ENCODE assay signal across 2 cellular contexts in the genomic region with DNA sequence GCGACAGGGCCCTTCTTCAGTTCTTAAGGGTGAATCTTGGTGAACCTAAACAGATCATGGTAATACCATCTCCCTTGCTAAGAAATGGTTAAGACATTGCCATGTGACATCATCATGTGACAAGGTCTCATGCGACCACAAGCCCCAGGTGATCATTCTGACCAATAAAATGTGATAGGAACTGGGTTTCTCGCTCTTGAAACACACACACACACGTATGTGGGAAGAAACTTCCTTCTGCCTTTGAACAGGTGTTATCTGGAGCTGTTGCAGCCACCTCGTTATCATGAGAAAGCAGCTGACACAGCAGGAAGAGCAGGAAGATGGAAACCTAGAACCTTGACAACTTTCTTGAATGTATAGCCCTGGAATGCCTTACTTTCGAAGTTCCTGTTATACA.
TF ChIP-seq lines count a peak whose summit lies in the region.

No MANE protein-coding gene starts in this region.

TF ChIP-seq in GM23338, 12 proteins besides CTCF, POLR2A, EP300 and RAD21:
- TF ChIP-seq CREB1 (CRISPR knock-in tag; IDR thresholded peaks at IDR 0.05; ENCODE audit: low read depth): no peak
- no peak for TF ChIP-seq STAT1 (IDR thresholded peaks at IDR 0.05; ENCODE audit: unreplicated experiment)
- no peak for TF ChIP-seq EZH2phosphoT487 (IDR thresholded peaks at IDR 0.05; ENCODE audit: unreplicated experiment)

TF ChIP-seq in H1, 55 proteins besides CTCF, POLR2A, EP300 and RAD21:
- TF ChIP-seq JUND (IDR thresholded peaks at IDR 0.05; ENCODE audit: low read length) (no peak), GTF2F1 (IDR thresholded peaks at IDR 0.05; ENCODE audit: borderline replicate concordance, low read depth, low read length) (no peak), ASH2L (IDR thresholded peaks at IDR 0.05; ENCODE audit: low read length) (no peak), MAFK (IDR thresholded peaks at IDR 0.05; ENCODE audit: low read depth, low read length) (0 out of 2 replicates have a peak, but pooled peaks have one; percentile 4), NRF1 (IDR thresholded peaks at IDR 0.05; ENCODE audit: low read depth, low read length) (no peak), NANOG (IDR thresholded peaks at IDR 0.05; ENCODE audit: insufficient read depth, low read depth, low read length, poor library complexity, severe bottlenecking) (no peak), KDM4A (IDR thresholded peaks at IDR 0.05; ENCODE audit: low read depth, low read length, severe bottlenecking) (no peak), SAP30 (IDR thresholded peaks at IDR 0.05; ENCODE audit: insufficient read depth, insufficient replicate concordance, low read length) (no peak), SUZ12 (IDR thresholded peaks at IDR 0.05; ENCODE audit: low read length) (no peak), TCF12 (IDR thresholded peaks at IDR 0.05; ENCODE audit: low read depth, low read length) (no peak)
- TF ChIP-seq, protein P1, sequence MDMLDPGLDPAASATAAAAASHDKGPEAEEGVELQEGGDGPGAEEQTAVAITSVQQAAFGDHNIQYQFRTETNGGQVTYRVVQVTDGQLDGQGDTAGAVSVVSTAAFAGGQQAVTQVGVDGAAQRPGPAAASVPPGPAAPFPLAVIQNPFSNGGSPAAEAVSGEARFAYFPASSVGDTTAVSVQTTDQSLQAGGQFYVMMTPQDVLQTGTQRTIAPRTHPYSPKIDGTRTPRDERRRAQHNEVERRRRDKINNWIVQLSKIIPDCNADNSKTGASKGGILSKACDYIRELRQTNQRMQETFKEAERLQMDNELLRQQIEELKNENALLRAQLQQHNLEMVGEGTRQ (IDR thresholded peaks at IDR 0.05; ENCODE audit: low read length): peak; percentile 73
TF ChIP-seq in H1: peak in this region for 2.
